1 cellular context compared by ENCODE assay signal in genomic region chr7:151728286-151728660, GRCh38.
TF ChIP-seq lines count a peak whose summit lies in the region.

No MANE protein-coding gene starts in this region.

TF ChIP-seq in A549, 52 proteins besides CTCF, POLR2A, EP300 and RAD21 (continued from another document):
- no peak for TF ChIP-seq CHD2 (IDR thresholded peaks at IDR 0.05; ENCODE audit: low read length, partially characterized antibody)
- no peak for TF ChIP-seq MAZ (IDR thresholded peaks at IDR 0.05; ENCODE audit: borderline replicate concordance, low read depth, low read length)
- no peak for TF ChIP-seq TP53 (CRISPR knock-in tag; IDR thresholded peaks at IDR 0.05)
- TF ChIP-seq RARB (CRISPR knock-in tag; IDR thresholded peaks at IDR 0.05): no peak
